In genomic region chr9:121201738-121202533, GRCh38 we compare ENCODE assay signal across 8 cellular contexts. TPM values are rescaled to one million over a fixed set of nuclear protein-coding genes. Genes with fewer than 3 reads are reported as not detected.
A peak's percentile ranks its signal among the peaks of the same experiment; 100 is the strongest.
DNase-seq lines count a peak whose midpoint lies in the region; ATAC-seq and TF ChIP-seq lines count a peak whose summit lies in the region.

TSS of gene RAB14 (minus strand) at chr9:121201869. CDS start at chr9:121193412, 8,457 bp downstream.

- intact Hi-C loops in head of caudate nucleus (cut with DNase I) = no loop called here
- intact Hi-C loops in ovary (cut with DNase I) = no loop called here
- intact Hi-C loops in thyroid gland (cut with DNase I) = no loop called here

- no peaks in the 10 kb centered on the region for H3K9me3 Mint-ChIP-seq in activated naive CD8-positive, alpha-beta T cell treated with anti-CD3 and anti-CD28 coated beads, Interleukin-2, amount 10 ng/mL, durations not matched to agents 7 days and 5 days

- H2AFZ ChIP-seq in SU-DHL-6 (ENCODE audit: low read depth, low read length, severe bottlenecking) = peak within 1 kb of the TSS; percentile 56

- peaks cover 13% of the 10 kb centered on the region for H3K36me3 Mint-ChIP-seq in activated naive CD8-positive, alpha-beta T cell treated with anti-CD3 and anti-CD28 coated beads, Interleukin-2, amount 10 ng/mL, durations not matched to agents 7 days and 5 days

- 1 to 3% (median 3%) methylated on average over 43 to 55 of the region's 55 CpGs for WGBS in ovary, 3 donors
- WGBS in thyroid gland, 2 donors = 3 to 6% methylated on average over 18 to 47 of the region's 55 CpGs

- peak; percentile 87 for ATAC-seq in HG02759 (IDR thresholded peaks at IDR 0.05; ENCODE audit: unreplicated experiment)
- peak; percentile 90 for ATAC-seq in activated naive CD8-positive, alpha-beta T cell treated with anti-CD3 and anti-CD28 coated beads, Interleukin-2, amount 10 ng/mL, durations not matched to agents 7 days and 5 days (ENCODE audit: low read depth)

- H3K4me2 ChIP-seq in SU-DHL-6 (ENCODE audit: low read depth, low read length, poor library complexity, severe bottlenecking) = peak within 1 kb of the TSS; percentile 94

- H3K4me1 Mint-ChIP-seq in activated naive CD8-positive, alpha-beta T cell treated with anti-CD3 and anti-CD28 coated beads, Interleukin-2, amount 10 ng/mL, durations not matched to agents 7 days and 5 days = peaks cover 42% of the 10 kb centered on the region

- H3K9me3 ChIP-seq in SU-DHL-6 (ENCODE audit: insufficient read depth, low read length) (no peaks in the 10 kb centered on the region), ovary (no peaks in the 10 kb centered on the region), thyroid gland (no peaks in the 10 kb centered on the region)

- peak within 1 kb of the TSS; percentile 94 for H3K4me3 Mint-ChIP-seq in activated naive CD8-positive, alpha-beta T cell treated with anti-CD3 and anti-CD28 coated beads, Interleukin-2, amount 10 ng/mL, durations not matched to agents 7 days and 5 days

- no peaks in the 10 kb centered on the region for H3K27me3 Mint-ChIP-seq in activated naive CD8-positive, alpha-beta T cell treated with anti-CD3 and anti-CD28 coated beads, Interleukin-2, amount 10 ng/mL, durations not matched to agents 7 days and 5 days

- POLR2A ChIA-PET in activated naive CD8-positive, alpha-beta T cell treated with anti-CD3 and anti-CD28 coated beads, Interleukin-2, amount 10 ng/mL, durations not matched to agents 7 days and 5 days (lab: Charles Lee) = interaction anchor here (0.5 to 3.2 kb wide), 10 partner anchors 10 to 1711 kb away, joined by 3 to 9 read pairs (median 4); partner anchors contain the start of genes GSN, MEGF9 and ZBTB6

- peak within 1 kb of the TSS; percentile 76 for H3K27ac ChIP-seq in SU-DHL-6 (ENCODE audit: low read depth, low read length)
- H3K27ac ChIP-seq in ovary = peak within 1 kb of the TSS; percentile 77 to 86
- H3K27ac ChIP-seq in thyroid gland = peak within 1 kb of the TSS; percentile 94 to 98 (median 96)

- peaks cover 19% of the 10 kb centered on the region; the same call in 1 of the 2 replicates for H3F3A ChIP-seq in SU-DHL-6 (ENCODE audit: insufficient read depth)

- peak within 1 kb of the TSS; percentile 78 for H3K4me3 ChIP-seq in SU-DHL-6 (ENCODE audit: insufficient read depth, low read length, poor library complexity, severe bottlenecking)
- H3K4me3 ChIP-seq in ovary = peak within 1 kb of the TSS; percentile 97
- peak within 1 kb of the TSS; percentile 88 to 99 (median 92) for H3K4me3 ChIP-seq in thyroid gland (replicated peaks in 1 of 3)

- H3K27me3 ChIP-seq in SU-DHL-6 (ENCODE audit: low read length) (no peaks in the 10 kb centered on the region), ovary (no peaks in the 10 kb centered on the region), thyroid gland (no peaks in the 10 kb centered on the region)

- no peaks in the 10 kb centered on the region for H3K9me2 ChIP-seq in SU-DHL-6 (replicated peaks; ENCODE audit: insufficient read depth, low read length)

- H3K9ac ChIP-seq in SU-DHL-6 (ENCODE audit: low read length) = peak within 1 kb of the TSS; percentile 97

- peak within 1 kb of the TSS; percentile 92 for H3K27ac Mint-ChIP-seq in activated naive CD8-positive, alpha-beta T cell treated with anti-CD3 and anti-CD28 coated beads, Interleukin-2, amount 10 ng/mL, durations not matched to agents 7 days and 5 days

- H3K79me2 ChIP-seq in SU-DHL-6 (ENCODE audit: insufficient read depth, low read length) = peaks cover 53% of the 10 kb centered on the region

- H4K20me1 ChIP-seq in SU-DHL-6 (ENCODE audit: low read depth, low read length) = peaks cover 35% of the 10 kb centered on the region

- H3K4me1 ChIP-seq in ovary (ENCODE audit: insufficient read depth) (peaks cover 3% of the 10 kb centered on the region), thyroid gland (peaks cover 33 to 35% of the 10 kb centered on the region in 2 donors)

- TF ChIP-seq POLR2A in ovary (IDR thresholded peaks at IDR 0.05) (peak; percentile 59), thyroid gland (IDR thresholded peaks at IDR 0.05) (peak in 1 of 2 donors; percentile 91)

- TF ChIP-seq CTCF in GM12873 (IDR thresholded peaks at IDR 0.05; ENCODE audit: insufficient read depth, low read depth, low read length, missing control alignments) (peak; percentile 70), SU-DHL-6 (IDR thresholded peaks at IDR 0.05; ENCODE audit: insufficient read depth, low read length, poor library complexity, severe bottlenecking) (peak; percentile 50), ovary (IDR thresholded peaks at IDR 0.05) (peak; percentile 49 to 65 (median 53)), thyroid gland (IDR thresholded peaks at IDR 0.05) (peak in 4 of 6 experiments; percentile 29 to 55 (median 50))

- TF ChIP-seq EP300 in ovary (IDR thresholded peaks at IDR 0.05) = no peak

- H3K36me3 ChIP-seq in SU-DHL-6 (ENCODE audit: low read length) = 0 out of 2 replicates have a peak, but pooled peaks cover 3% of the 10 kb centered on the region
- H3K36me3 ChIP-seq in ovary = no peaks in the 10 kb centered on the region
- no peaks in the 10 kb centered on the region for H3K36me3 ChIP-seq in thyroid gland

- DNase-seq in NCI-H128 (lab: John Stamatoyannopoulos, UW; ENCODE audit: unreplicated experiment) (peak; percentile 100), head of caudate nucleus (peak; percentile 98 to 100 (median 100)), ovary (peak; percentile 100), thyroid gland (peak; percentile 100)
- peak; percentile 100 for DNase-seq in activated naive CD8-positive, alpha-beta T cell treated with anti-CD3 and anti-CD28 coated beads, Interleukin-2, amount 10 ng/mL, durations not matched to agents 7 days and 5 days

RNA-seq across cellular contexts. Expression of gene RAB14, which starts in this region (rescaled TPM):
- 10 to 100 TPM; 68.3 to 70.5 TPM for total RNA-seq in activated naive CD8-positive, alpha-beta T cell treated with anti-CD3 and anti-CD28 coated beads, Interleukin-2, amount 10 ng/mL, durations not matched to agents 7 days and 5 days
- 10 to 100 TPM; 22.9 to 64.4 (median 57.1) TPM for total RNA-seq in ovary
- polyA plus RNA-seq in ovary = 10 to 100 TPM; 27.0 to 96.6 TPM
- total RNA-seq in thyroid gland = 10 to 100 TPM; 44.6 to 55.8 (median 49.1) TPM

Comparison
In these comparisons a context has a peak if more than half of its experiments do, and no peak if none do; other contexts are left out.
1. Peak in every context shown above with its lines: DNase-seq, ATAC-seq, H3K4me3 ChIP-seq and H3K27ac ChIP-seq.